In genomic region chr2:26298638-26299393, GRCh38 we compare ENCODE assay signal across 8 cellular contexts. TPM values are rescaled to one million over a fixed set of nuclear protein-coding genes. Genes with fewer than 3 reads are reported as not detected.
DNase-seq lines count a peak whose midpoint lies in the region; TF ChIP-seq lines count a peak whose summit lies in the region.

No MANE protein-coding gene starts in this region.

- TF ChIP-seq POLR2A in GM19099 (IDR thresholded peaks at IDR 0.05; ENCODE audit: extremely low read depth, insufficient read length, low read depth), result peak; percentile 24

- no peaks in the 10 kb centered on the region for H3K9me3 ChIP-seq in effector memory CD4-positive, alpha-beta T cell (ENCODE audit: control insufficient read depth, low read length)
- H3K9me3 ChIP-seq in mesenchymal stem cell (ENCODE audit: control insufficient read depth, low read length), result no peaks in the 10 kb centered on the region

- H4K91ac ChIP-seq in mesenchymal stem cell (ENCODE audit: low read length), result peak overlapping the region; percentile 88

- no peak overlapping the region for H2BK5ac ChIP-seq in mesenchymal stem cell (ENCODE audit: low read depth, low read length, poor library complexity, severe bottlenecking)

- H4K8ac ChIP-seq in mesenchymal stem cell (ENCODE audit: low read length), result peak overlapping the region; percentile 98

- H3K18ac ChIP-seq in mesenchymal stem cell (ENCODE audit: low read depth in 1 of 2, low read length in 2 of 2), result peak overlapping the region; percentile 84 to 91

- peak overlapping the region; percentile 64 for H3K4me3 ChIP-seq in effector memory CD4-positive, alpha-beta T cell (ENCODE audit: insufficient read depth, low read depth, low read length, poor library complexity, severe bottlenecking)
- peak overlapping the region; percentile 47 to 82 for H3K4me3 ChIP-seq in mesenchymal stem cell (ENCODE audit: insufficient read depth in 1 of 2, low read depth in 1 of 2, low read length in 2 of 2)

- peak overlapping the region in 1 of 2 experiments; percentile 61 for H3K14ac ChIP-seq in mesenchymal stem cell (ENCODE audit: low read length in 2 of 2)

- peak overlapping the region; percentile 80 for H2BK120ac ChIP-seq in mesenchymal stem cell (ENCODE audit: low read depth, low read length)

- peak overlapping the region; percentile 79 to 81 for H2BK12ac ChIP-seq in mesenchymal stem cell (ENCODE audit: low read length in 2 of 2)

- no peaks in the 10 kb centered on the region for H3K36me3 ChIP-seq in effector memory CD4-positive, alpha-beta T cell (ENCODE audit: control insufficient read depth, insufficient read depth, low read length)
- H3K36me3 ChIP-seq in mesenchymal stem cell (ENCODE audit: control insufficient read depth in 1 of 2, insufficient read depth in 2 of 2, low read depth in 1 of 2, low read length in 2 of 2), result no peaks in the 10 kb centered on the region

- H3K79me1 ChIP-seq in mesenchymal stem cell (replicated peaks; ENCODE audit: low read length, poor library complexity, severe bottlenecking), result peaks cover 3% of the 10 kb centered on the region

- no peak for DNase-seq in effector memory CD4-positive, alpha-beta T cell
- DNase-seq in mesenchymal stem cell (peak; percentile 72), stromal cell of bone marrow (ENCODE audit: low read depth) (peak; percentile 43), NCI-H2029 (lab: John Stamatoyannopoulos, UW) (no peak), LoVo (ENCODE audit: low spot score) (no peak), HK-2 (ENCODE audit: unreplicated experiment) (no peak)

- H3K27ac ChIP-seq in VCaP, result peak overlapping the region; percentile 52
- peak overlapping the region; percentile 59 for H3K27ac ChIP-seq in effector memory CD4-positive, alpha-beta T cell (ENCODE audit: insufficient read depth, low read length, poor library complexity, severe bottlenecking)
- H3K27ac ChIP-seq in mesenchymal stem cell (ENCODE audit: low read length, poor library complexity, severe bottlenecking), result peak overlapping the region; percentile 78

- H3K4me1 ChIP-seq in effector memory CD4-positive, alpha-beta T cell (ENCODE audit: control insufficient read depth, insufficient read depth, low read length, poor library complexity, severe bottlenecking), result peaks cover 11% of the 10 kb centered on the region
- peaks cover 14% of the 10 kb centered on the region for H3K4me1 ChIP-seq in mesenchymal stem cell (ENCODE audit: control insufficient read depth, insufficient read depth, low read depth, low read length)

- no peak for TF ChIP-seq CTCF in VCaP (conservative IDR thresholded peaks at IDR 0.05)

- H3K4ac ChIP-seq in mesenchymal stem cell (ENCODE audit: low read depth in 1 of 2, low read length in 2 of 2), result peak overlapping the region; percentile 71 to 79

- H2BK15ac ChIP-seq in mesenchymal stem cell (ENCODE audit: low read depth, poor library complexity, severe bottlenecking), result peak overlapping the region; percentile 17

- peak overlapping the region; percentile 93 for H2AFZ ChIP-seq in mesenchymal stem cell (ENCODE audit: low read depth, low read length)

- H2AK5ac ChIP-seq in mesenchymal stem cell (ENCODE audit: low read length, severe bottlenecking), result peak overlapping the region; percentile 67

- H3K27me3 ChIP-seq in effector memory CD4-positive, alpha-beta T cell (replicated peaks; ENCODE audit: control insufficient read depth, insufficient read depth, low read length, poor library complexity, severe bottlenecking), result no peaks in the 10 kb centered on the region
- no peaks in the 10 kb centered on the region for H3K27me3 ChIP-seq in mesenchymal stem cell (ENCODE audit: control insufficient read depth in 1 of 2, insufficient read depth in 1 of 2, low read length in 2 of 2)

- peak overlapping the region; percentile 56 for H3K4me2 ChIP-seq in mesenchymal stem cell (ENCODE audit: low read length, poor library complexity, severe bottlenecking)

- peak overlapping the region in 1 of 2 experiments; percentile 77 for H3K23ac ChIP-seq in mesenchymal stem cell (ENCODE audit: low read length in 2 of 2)

- 11% methylated on average over 30 of the region's 30 CpGs for WGBS in mesenchymal stem cell

- H3K9ac ChIP-seq in mesenchymal stem cell (ENCODE audit: low read length), result peak overlapping the region; percentile 90

RNA-seq across cellular contexts. Expression of gene SELENOI, which starts 47.1 kb away (rescaled TPM):
- 7.7 TPM for polyA plus RNA-seq in mesenchymal stem cell (2013, experiment 1 of 2)
- polyA plus RNA-seq in mesenchymal stem cell (2013, experiment 2 of 2), result 7.8 TPM

RNA-seq across cellular contexts. Expression of gene ADGRF3, which starts 47.8 kb away (rescaled TPM):
- polyA plus RNA-seq in mesenchymal stem cell (2013, experiment 1 of 2), result 0.11 TPM
- polyA plus RNA-seq in mesenchymal stem cell (2013, experiment 2 of 2), result 0.10 TPM

RNA-seq across cellular contexts. Expression of gene HADHB, which starts 54.1 kb away (rescaled TPM):
- polyA plus RNA-seq in mesenchymal stem cell (2013, experiment 1 of 2), result 92.6 TPM
- polyA plus RNA-seq in mesenchymal stem cell (2013, experiment 2 of 2), result 93.5 TPM

RNA-seq across cellular contexts. Expression of gene HADHA, which starts 54.4 kb away (rescaled TPM):
- polyA plus RNA-seq in mesenchymal stem cell (2013, experiment 1 of 2), result 133 TPM
- 135 TPM for polyA plus RNA-seq in mesenchymal stem cell (2013, experiment 2 of 2)

Comparison
In these comparisons a context has a peak if more than half of its experiments do, and no peak if none do; other contexts are left out.
1. DNase-seq: peak in mesenchymal stem cell (single experiment) and stromal cell of bone marrow (single experiment); none in effector memory CD4-positive, alpha-beta T cell (0 of 3), NCI-H2029 (single experiment), LoVo (single experiment) and HK-2 (single experiment).
2. Peak in every context shown above with its lines, with median percentiles within 50 percentile points of each other: H3K27ac ChIP-seq.